ENCODE assay signal across 10 cellular contexts in the genomic region with DNA sequence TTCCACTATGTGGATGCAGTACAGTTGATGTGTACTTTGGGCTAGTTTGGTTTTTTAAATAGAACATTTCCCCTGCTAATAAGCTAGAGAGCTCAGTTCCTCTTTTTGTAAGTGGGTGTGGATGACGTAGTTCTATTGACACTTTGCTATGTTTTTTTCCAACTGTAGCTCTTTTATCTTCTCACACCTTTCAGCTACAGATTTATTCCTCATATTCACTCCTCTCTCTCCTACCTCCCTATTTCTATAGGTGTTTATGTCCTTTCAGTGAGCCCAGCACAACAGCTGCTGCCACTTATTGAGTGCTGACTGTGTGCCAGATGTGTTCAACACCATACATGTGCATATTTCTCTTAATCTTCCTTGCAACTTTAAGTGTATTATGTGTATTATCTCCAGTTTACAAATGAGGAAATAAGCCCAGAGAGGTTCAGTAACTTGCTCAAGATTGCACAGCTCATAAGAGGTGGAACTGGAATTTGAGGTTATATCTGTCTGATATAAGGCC.
DNase-seq lines count a peak whose midpoint lies in the region; ATAC-seq and TF ChIP-seq lines count a peak whose summit lies in the region.
"Had no signal": no experiment of that assay in that cellular context is flagged by ENCODE, and none has a peak within 500 bp of the region (broad histone marks: within the 10 kb centered on the region; RNA-seq: fewer than 3 reads in every experiment).

No MANE protein-coding gene starts in this region.

- no peaks in the 10 kb centered on the region for H3K36me3 Mint-ChIP-seq in MCF 10A (ENCODE audit: insufficient read depth, unreplicated experiment)

- no TSS peak for BruUV-seq in MCF 10A (replicated peaks; lab: Mats Ljungman, UMichigan)

- no peak overlapping the region for H3K27ac Mint-ChIP-seq in MCF 10A (ENCODE audit: low read depth, unreplicated experiment)
- H3K27ac Mint-ChIP-seq: T-helper 1 cell treated with Interleukin-12 subunit alpha and Interleukin-12 subunit beta and Interleukin-4 antibody, amounts not matched to agents 30 μg/mL and 1 μg/mL, for 36 hours had no signal

- no peaks in the 10 kb centered on the region for H3K27me3 Mint-ChIP-seq in MCF 10A (ENCODE audit: insufficient read depth, unreplicated experiment)
- H3K27me3 Mint-ChIP-seq: central memory CD8-positive, alpha-beta T cell had no signal

- CTCF ChIA-PET in MCF 10A (lab: Yijun Ruan, JAX) = interaction anchor here (0.7 to 1.7 kb wide), 3 partner anchors 12 to 46 kb away, joined by 3 to 5 read pairs (median 4); no protein-coding TSS in a partner anchor

- POLR2A ChIA-PET in MCF 10A (lab: Yijun Ruan, JAX) = no interaction called here

- no peak overlapping the region for H3K4me3 ChIP-seq in foreskin fibroblast (ENCODE audit: low read depth in 1 of 2, low read length in 2 of 2)

- TF ChIP-seq CTCF in MCF 10A (IDR thresholded peaks at IDR 0.05; ENCODE audit: unreplicated experiment) = no peak
- no peak for TF ChIP-seq CTCF in foreskin fibroblast (IDR thresholded peaks at IDR 0.05; ENCODE audit: low read depth, low read length)

- H3K4me1 Mint-ChIP-seq in MCF 10A (ENCODE audit: insufficient read depth, unreplicated experiment) = no peaks in the 10 kb centered on the region

- peak; percentile 97 for ATAC-seq in GM19324 (IDR thresholded peaks at IDR 0.05; ENCODE audit: low FRiP score, unreplicated experiment)
- ATAC-seq in HG03045 (IDR thresholded peaks at IDR 0.05; ENCODE audit: unreplicated experiment) = peak; percentile 99

- peaks cover 13% of the 10 kb centered on the region for H3K9me3 Mint-ChIP-seq in MCF 10A (ENCODE audit: unreplicated experiment)
- H3K9me3 Mint-ChIP-seq: central memory CD8-positive, alpha-beta T cell had no signal

- DNase-seq in AML-193 (lab: John Stamatoyannopoulos, UW) (peak; percentile 54 to 63), OCI-M2 (lab: John Stamatoyannopoulos, UW; ENCODE audit: unreplicated experiment) (peak; percentile 51), MCF 10A (ENCODE audit: unreplicated experiment) (no peak), foreskin fibroblast (no peak), HuH-7 (ENCODE audit: low spot score) (no peak), DMS114 treated with DMSO at 0.1 percent for 48 hours (lab: John Stamatoyannopoulos, UW; ENCODE audit: unreplicated experiment) (no peak)

- no peak overlapping the region for H3K4me3 Mint-ChIP-seq in MCF 10A (ENCODE audit: unreplicated experiment)
- H3K4me3 Mint-ChIP-seq: central memory CD8-positive, alpha-beta T cell; T-helper 1 cell treated with Interleukin-12 subunit alpha and Interleukin-12 subunit beta and Interleukin-4 antibody, amounts not matched to agents 30 μg/mL and 1 μg/mL, for 36 hours had no signal

- intact Hi-C loops in MCF 10A (cut with micrococcal nuclease) = no loop called here

Comparison
In these comparisons a context has a peak if more than half of its experiments do, and no peak if none do; other contexts are left out.
1. DNase-seq: peak in AML-193 (2 of 2) and OCI-M2 (single experiment); none in MCF 10A (single experiment), foreskin fibroblast (0 of 2), HuH-7 (single experiment) and DMS114 treated with DMSO at 0.1 percent for 48 hours (single experiment).